In genomic region chr1:24743404-24744211, GRCh38 we compare ENCODE assay signal across 8 cellular contexts. TPM values are rescaled to one million over a fixed set of nuclear protein-coding genes. Genes with fewer than 3 reads are reported as not detected.
DNase-seq lines count a peak whose midpoint lies in the region; ATAC-seq lines count a peak whose summit lies in the region.

No MANE protein-coding gene starts in this region.

- peak overlapping the region; percentile 55 for H3K4me3 Mint-ChIP-seq in activated T-cell treated with anti-CD3 and anti-CD28 coated beads, Interleukin-2, amount 50 U/mL, for 4 hours
- peak overlapping the region; percentile 87 for H3K4me3 Mint-ChIP-seq in T-helper 17 cell
- peak overlapping the region; percentile 68 for H3K4me3 Mint-ChIP-seq in stimulated activated effector memory CD8-positive, alpha-beta T cell treated with anti-CD3 and anti-CD28 coated beads, Interleukin-12 subunit alpha, Interleukin-12 subunit beta, amount 100 ng/mL, for 72 hours

- H3K9me3 ChIP-seq in T-helper 17 cell (ENCODE audit: control insufficient read depth, low read length, poor library complexity, severe bottlenecking), result no peaks in the 10 kb centered on the region

- no peaks in the 10 kb centered on the region for H3K9me3 Mint-ChIP-seq in activated T-cell treated with anti-CD3 and anti-CD28 coated beads, Interleukin-2, amount 50 U/mL, for 4 hours
- no peaks in the 10 kb centered on the region for H3K9me3 Mint-ChIP-seq in stimulated activated effector memory CD8-positive, alpha-beta T cell treated with anti-CD3 and anti-CD28 coated beads, Interleukin-12 subunit alpha, Interleukin-12 subunit beta, amount 100 ng/mL, for 72 hours

- H3K4me1 Mint-ChIP-seq in activated T-cell treated with anti-CD3 and anti-CD28 coated beads, Interleukin-2, amount 50 U/mL, for 4 hours (ENCODE audit: low read depth), result peaks cover 29% of the 10 kb centered on the region
- peaks cover 10% of the 10 kb centered on the region for H3K4me1 Mint-ChIP-seq in T-helper 17 cell
- peaks cover 26% of the 10 kb centered on the region for H3K4me1 Mint-ChIP-seq in stimulated activated effector memory CD8-positive, alpha-beta T cell treated with anti-CD3 and anti-CD28 coated beads, Interleukin-12 subunit alpha, Interleukin-12 subunit beta, amount 100 ng/mL, for 72 hours

- H3K36me3 Mint-ChIP-seq in activated T-cell treated with anti-CD3 and anti-CD28 coated beads, Interleukin-2, amount 50 U/mL, for 4 hours (ENCODE audit: insufficient read depth), result no peaks in the 10 kb centered on the region
- H3K36me3 Mint-ChIP-seq in T-helper 17 cell (ENCODE audit: low read depth), result peaks cover 3% of the 10 kb centered on the region
- no peaks in the 10 kb centered on the region for H3K36me3 Mint-ChIP-seq in stimulated activated effector memory CD8-positive, alpha-beta T cell treated with anti-CD3 and anti-CD28 coated beads, Interleukin-12 subunit alpha, Interleukin-12 subunit beta, amount 100 ng/mL, for 72 hours

- peak overlapping the region; percentile 37 for H3K27ac Mint-ChIP-seq in T-helper 17 cell
- no peak overlapping the region for H3K27ac Mint-ChIP-seq in stimulated activated effector memory CD8-positive, alpha-beta T cell treated with anti-CD3 and anti-CD28 coated beads, Interleukin-12 subunit alpha, Interleukin-12 subunit beta, amount 100 ng/mL, for 72 hours

- no peak for DNase-seq in activated T-cell treated with anti-CD3 and anti-CD28 coated beads, Interleukin-2, amount 50 U/mL, for 4 hours
- no peak for DNase-seq in activated T-cell treated with anti-CD3 and anti-CD28 coated beads, Interleukin-2, amount 50 U/mL, for 1 hour
- no peak for DNase-seq in T-helper 17 cell
- peak; percentile 47 for DNase-seq in germinal center (ENCODE audit: low spot score)
- DNase-seq in stimulated activated effector memory CD8-positive, alpha-beta T cell treated with anti-CD3 and anti-CD28 coated beads, Interleukin-12 subunit alpha, Interleukin-12 subunit beta, amount 100 ng/mL, for 72 hours (ENCODE audit: low spot score in 2 of 2), result no peak
- DNase-seq in stimulated activated naive CD4-positive, alpha-beta T cell treated with Interleukin-2 at 50 U/mL for 16 hours (lab: John Stamatoyannopoulos, UW), result no peak
- DNase-seq in GF-D8 (lab: John Stamatoyannopoulos, UW), result no peak
- no peak for DNase-seq in stimulated activated CD4-positive, alpha-beta T cell treated with anti-CD3 and anti-CD28 coated beads, Interleukin-12 subunit alpha, Interleukin-12 subunit beta, amount 100 ng/mL, for 4 hours

- peaks cover 6% of the 10 kb centered on the region for H3K27me3 Mint-ChIP-seq in activated T-cell treated with anti-CD3 and anti-CD28 coated beads, Interleukin-2, amount 50 U/mL, for 4 hours (ENCODE audit: low read depth)
- H3K27me3 Mint-ChIP-seq in T-helper 17 cell, result peaks cover 13% of the 10 kb centered on the region

- no peak for ATAC-seq in activated T-cell treated with anti-CD3 and anti-CD28 coated beads, Interleukin-2, amount 50 U/mL, for 4 hours
- no peak for ATAC-seq in T-helper 17 cell
- ATAC-seq in stimulated activated effector memory CD8-positive, alpha-beta T cell treated with anti-CD3 and anti-CD28 coated beads, Interleukin-12 subunit alpha, Interleukin-12 subunit beta, amount 100 ng/mL, for 72 hours, result no peak

RNA-seq across cellular contexts. Expression of gene CLIC4, which starts 1.6 kb away (rescaled TPM):
- 10 to 100 TPM in 2 of 3 donors, 1 to 10 TPM in 1; 8.5 to 26.0 (median 12.3) TPM for total RNA-seq in activated T-cell treated with anti-CD3 and anti-CD28 coated beads, Interleukin-2, amount 50 U/mL, for 4 hours
- total RNA-seq in T-helper 17 cell, result 1 to 10 TPM; 3.9 to 9.9 TPM
